19 cellular contexts compared by ENCODE assay signal in genomic region chr12:52667509-52667908, GRCh38. TPM values are rescaled to one million over a fixed set of nuclear protein-coding genes. Genes with fewer than 3 reads are reported as not detected.
DNase-seq lines count a peak whose midpoint lies in the region; ATAC-seq, FAIRE-seq and TF ChIP-seq lines count a peak whose summit lies in the region.
"Had no signal": no experiment of that assay in that cellular context is flagged by ENCODE, and none has a peak within 500 bp of the region (broad histone marks: within the 10 kb centered on the region; RNA-seq: fewer than 3 reads in every experiment).

No MANE protein-coding gene starts in this region.

- H3K9me1 ChIP-seq in keratinocyte (ENCODE audit: control insufficient read depth, extremely low read depth, insufficient read depth, low read length), result no peaks in the 10 kb centered on the region

- H3K56ac ChIP-seq in H9 (ENCODE audit: insufficient read length, low read depth, low read length), result no peak overlapping the region

- H2BK12ac ChIP-seq in H9 (ENCODE audit: insufficient read length, low read depth, low read length), result no peak overlapping the region

- no peak overlapping the region for H3K23ac ChIP-seq in H9 (ENCODE audit: insufficient read length, low read depth, low read length)

- H2AK5ac ChIP-seq in H9 (ENCODE audit: insufficient read length, low read length), result no peak overlapping the region

- H2BK5ac ChIP-seq in H9 (ENCODE audit: insufficient read length, low read length), result no peak overlapping the region

- CTCF ChIA-PET in BJ (lab: Yijun Ruan, JAX) (interaction anchor here (0.7 to 2.0 kb wide), 4 partner anchors 11 to 217 kb away, joined by 3 to 6 read pairs (median 4); no protein-coding TSS in a partner anchor), WTC11 (lab: Charles Lee) (interaction anchor here (0.7 to 3.7 kb wide), 12 partner anchors 24 to 314 kb away, joined by 3 to 22 read pairs (median 4); partner anchors contain the start of gene KRT8)

- no peaks in the 10 kb centered on the region for H3K36me3 Mint-ChIP-seq in H9 (ENCODE audit: insufficient read depth in 1 of 3, low read depth in 3 of 3)
- no peaks in the 10 kb centered on the region for H3K36me3 Mint-ChIP-seq in WTC11
- H3K36me3 Mint-ChIP-seq in immature natural killer cell, result peaks cover 0 to 4% (median 0%) of the 10 kb centered on the region in 3 donors
- H3K36me3 Mint-ChIP-seq: memory B cell had no signal

- no peaks in the 10 kb centered on the region for H3K9me3 Mint-ChIP-seq in H9
- H3K9me3 Mint-ChIP-seq in WTC11, result no peaks in the 10 kb centered on the region
- no peaks in the 10 kb centered on the region for H3K9me3 Mint-ChIP-seq in immature natural killer cell
- H3K9me3 Mint-ChIP-seq: activated T-cell treated with anti-CD3 and anti-CD28 coated beads, Interleukin-2, amount 50 U/mL, for 72 hours; effector memory CD8-positive, alpha-beta T cell; memory B cell had no signal

- H2AFZ ChIP-seq in H9 (ENCODE audit: low read length) (no peak overlapping the region), keratinocyte (ENCODE audit: control insufficient read depth, low read length) (no peak overlapping the region)
- H2AFZ ChIP-seq: GM23248 had no signal

- H3K79me1 ChIP-seq in H9 (ENCODE audit: insufficient read depth, low read depth, low read length, poor library complexity, severe bottlenecking), result no peaks in the 10 kb centered on the region

- H3K14ac ChIP-seq in H9 (ENCODE audit: insufficient read depth, low read length), result no peak overlapping the region

- H3K27ac ChIP-seq in H9 (ENCODE audit: insufficient read length, low read depth, low read length) (no peak overlapping the region), keratinocyte (ENCODE audit: control insufficient read depth, insufficient read depth, low read length) (no peak overlapping the region), body of pancreas (no peak overlapping the region)
- H3K27ac ChIP-seq: GM23248, thoracic aorta had no signal

- POLR2A ChIA-PET in BJ (lab: Charles Lee) (no interaction called here), WTC11 (lab: Charles Lee) (no interaction called here)

- FAIRE-seq in keratinocyte (lab: Jason Lieb, UNC), result no peak
- FAIRE-seq: GM12892 had no signal

- no peak overlapping the region for H4K91ac ChIP-seq in H9 (ENCODE audit: insufficient read length, low read depth, low read length)

- H4K8ac ChIP-seq in H9 (replicated peaks; ENCODE audit: insufficient read length, low read depth, low read length), result no peak overlapping the region

- H3K9me3 ChIP-seq in H9 (ENCODE audit: control insufficient read depth, low read depth, low read length), result no peaks in the 10 kb centered on the region
- no peaks in the 10 kb centered on the region for H3K9me3 ChIP-seq in keratinocyte (ENCODE audit: control insufficient read depth, low read depth, low read length)
- H3K9me3 ChIP-seq in body of pancreas, result no peaks in the 10 kb centered on the region
- H3K9me3 ChIP-seq: thoracic aorta had no signal

- H4K20me1 ChIP-seq in H9 (ENCODE audit: control insufficient read depth, insufficient read depth, insufficient read length) (no peaks in the 10 kb centered on the region), keratinocyte (ENCODE audit: control insufficient read depth, extremely low read depth, insufficient read depth, low read length) (no peaks in the 10 kb centered on the region)

- TF ChIP-seq POLR2A in body of pancreas (IDR thresholded peaks at IDR 0.05), result no peak

- H3K27me3 Mint-ChIP-seq in H9 (ENCODE audit: low read depth), result peaks cover 26% of the 10 kb centered on the region
- H3K27me3 Mint-ChIP-seq in WTC11 (ENCODE audit: low read depth), result peaks cover 2% of the 10 kb centered on the region; the same call in 1 of the 2 replicates
- peaks cover 0 to 2% (median 0%) of the 10 kb centered on the region in 3 donors for H3K27me3 Mint-ChIP-seq in immature natural killer cell (ENCODE audit: low read depth in 3 of 3)

- H3K4me1 ChIP-seq in H9 (ENCODE audit: insufficient read depth, low read length) (no peaks in the 10 kb centered on the region), keratinocyte (ENCODE audit: control insufficient read depth, extremely low read depth, insufficient read depth, low read length) (peaks cover 10% of the 10 kb centered on the region), body of pancreas (no peaks in the 10 kb centered on the region)

- H3K4me3 ChIP-seq in BJ (ENCODE audit: low read depth, low read length), result no peak overlapping the region
- H3K4me3 ChIP-seq in keratinocyte (ENCODE audit: control insufficient read depth in 2 of 3, extremely low read depth in 1 of 3, insufficient read depth in 2 of 3, low read depth in 1 of 3, low read length in 3 of 3), result no peak overlapping the region
- H3K4me3 ChIP-seq in body of pancreas, result no peak overlapping the region
- H3K4me3 ChIP-seq: GM23248, thoracic aorta had no signal

- H4K5ac ChIP-seq in H9 (ENCODE audit: insufficient read length, low read depth, low read length), result no peak overlapping the region

- no peak overlapping the region for H3K4ac ChIP-seq in H9 (ENCODE audit: low read depth, low read length)

- no peak overlapping the region for H3K18ac ChIP-seq in H9 (ENCODE audit: insufficient read length, low read depth, low read length)

- TF ChIP-seq CTCF in BJ (IDR thresholded peaks at IDR 0.05; ENCODE audit: insufficient read depth, low read depth, low read length) (0 out of 2 replicates have a peak, but pooled peaks have one; percentile 16), H9 (conservative IDR thresholded peaks at IDR 0.05) (peak; percentile 57), WTC11 (IDR thresholded peaks at IDR 0.05) (no peak), keratinocyte (optimal IDR thresholded peaks at IDR 0.05 in 1 of 3, IDR thresholded peaks at IDR 0.05 in 1 of 3, conservative IDR thresholded peaks at IDR 0.05 in 1 of 3; ENCODE audit: extremely low read depth in 1 of 3, insufficient read depth in 2 of 3, low read length in 3 of 3) (peak; percentile 27 to 65 (median 60)), body of pancreas (IDR thresholded peaks at IDR 0.05) (peak in 3 of 7 experiments; percentile 8 to 21 (median 18))

- H3K4me2 ChIP-seq in H9 (ENCODE audit: insufficient read depth, insufficient read length, low read length), result no peak overlapping the region
- no peak overlapping the region for H3K4me2 ChIP-seq in keratinocyte (ENCODE audit: control insufficient read depth, extremely low read depth, insufficient read depth, low read depth, low read length)

- DNase-seq in BJ (ENCODE audit: low read depth), result no peak
- no peak for DNase-seq in H9
- peak; percentile 24 for DNase-seq in WTC11 (ENCODE audit: low spot score)
- no peak for DNase-seq in keratinocyte (ENCODE audit: low read depth, low spot score)
- no peak for DNase-seq in nucleus accumbens (lab: John Stamatoyannopoulos, UW)
- DNase-seq in body of pancreas, result no peak
- no peak for DNase-seq in immature natural killer cell
- DNase-seq in NCI-H187 treated with DMSO at 0.1 percent for 48 hours (lab: John Stamatoyannopoulos, UW), result no peak
- DNase-seq: activated T-cell treated with anti-CD3 and anti-CD28 coated beads, Interleukin-2, amount 50 U/mL, for 72 hours; aorta; effector memory CD8-positive, alpha-beta T cell; GM23248; hippocampal formation; NCI-H774; stimulated activated CD4-positive, alpha-beta T cell treated with anti-CD3 and anti-CD28 coated beads, Interleukin-12 subunit alpha, Interleukin-12 subunit beta, amount 100 ng/mL, for 4 hours had no signal

- H3K27ac Mint-ChIP-seq in H9 (no peak overlapping the region), WTC11 (no peak overlapping the region), immature natural killer cell (peak overlapping the region in 2 of 6 donors; percentile 32 to 54)
- H3K27ac Mint-ChIP-seq: activated T-cell treated with anti-CD3 and anti-CD28 coated beads, Interleukin-2, amount 50 U/mL, for 72 hours; effector memory CD8-positive, alpha-beta T cell; memory B cell had no signal

- ATAC-seq in WTC11, result peak; percentile 75
- ATAC-seq in body of pancreas, result no peak
- ATAC-seq: activated T-cell treated with anti-CD3 and anti-CD28 coated beads, Interleukin-2, amount 50 U/mL, for 72 hours; effector memory CD8-positive, alpha-beta T cell had no signal

- H3K4me3 Mint-ChIP-seq in H9 (no peak overlapping the region), WTC11 (no peak overlapping the region), immature natural killer cell (no peak overlapping the region)
- H3K4me3 Mint-ChIP-seq: activated T-cell treated with anti-CD3 and anti-CD28 coated beads, Interleukin-2, amount 50 U/mL, for 72 hours; effector memory CD8-positive, alpha-beta T cell; memory B cell had no signal

- H3K79me2 ChIP-seq in H9 (ENCODE audit: insufficient read depth, low read length), result no peaks in the 10 kb centered on the region
- no peaks in the 10 kb centered on the region for H3K79me2 ChIP-seq in keratinocyte (ENCODE audit: control insufficient read depth, insufficient read depth, low read length)

- H2BK120ac ChIP-seq in H9 (ENCODE audit: low read depth, low read length, poor library complexity, severe bottlenecking), result no peak overlapping the region

- intact Hi-C loops in body of pancreas (cut with DNase I), result no loop called here

- H3T11ph ChIP-seq in H9 (ENCODE audit: low read length), result no peak overlapping the region

- no peak overlapping the region for H2BK15ac ChIP-seq in H9 (ENCODE audit: low read depth, low read length)

- dilution Hi-C loops in keratinocyte (cut with MboI; ENCODE audit: extremely low pct_ligation_motif_present, low sequenced_read_pairs), result no loop called here

- no CpG with 5 or more reads among the region's 9 CpGs for WGBS in H9 (ENCODE audit: extremely low coverage, insufficient read length, low lambda C conversion rate)
- whole genome bisulfite sequencing in body of pancreas, 2 donors, result 41 to 53% methylated on average over 9 of the region's 9 CpGs

- peaks cover 9% of the 10 kb centered on the region for H3K27me3 ChIP-seq in BJ (ENCODE audit: control insufficient read depth, insufficient read depth, low read length)
- H3K27me3 ChIP-seq in H9 (ENCODE audit: insufficient read depth, low read length), result no peaks in the 10 kb centered on the region
- H3K27me3 ChIP-seq in keratinocyte (ENCODE audit: control insufficient read depth, extremely low read depth, insufficient read depth, low read length), result peaks cover 16% of the 10 kb centered on the region
- no peaks in the 10 kb centered on the region for H3K27me3 ChIP-seq in body of pancreas

- H3K23me2 ChIP-seq in H9 (ENCODE audit: insufficient read length, low read depth, low read length, poor library complexity, severe bottlenecking), result no peaks in the 10 kb centered on the region

- H3K4me1 Mint-ChIP-seq in H9 (no peaks in the 10 kb centered on the region; a peak in 1 of 4 replicates), WTC11 (no peaks in the 10 kb centered on the region), immature natural killer cell (peaks cover 8 to 11% of the 10 kb centered on the region in 2 donors)
- H3K4me1 Mint-ChIP-seq: memory B cell had no signal

- H3K9ac ChIP-seq in H9 (ENCODE audit: extremely low read depth, insufficient read length, low read length), result no peak overlapping the region
- H3K9ac ChIP-seq in keratinocyte (ENCODE audit: control insufficient read depth, extremely low read depth, insufficient read depth, low read length), result no peak overlapping the region
- H3K9ac ChIP-seq: GM23248 had no signal

- H3K36me3 ChIP-seq in BJ (ENCODE audit: control insufficient read depth, insufficient read depth, low read length), result no peaks in the 10 kb centered on the region
- H3K36me3 ChIP-seq in keratinocyte (ENCODE audit: control insufficient read depth in 2 of 2, extremely low read depth in 1 of 2, insufficient read depth in 2 of 2, low read length in 2 of 2), result no peaks in the 10 kb centered on the region
- no peaks in the 10 kb centered on the region for H3K36me3 ChIP-seq in body of pancreas (replicated peaks in 1 of 2; ENCODE audit: insufficient read depth in 1 of 2, low read depth in 2 of 2)
- H3K36me3 ChIP-seq: thoracic aorta had no signal

- H2BK20ac ChIP-seq in H9 (ENCODE audit: low read depth, low read length, poor library complexity, severe bottlenecking), result no peak overlapping the region

RNA-seq across cellular contexts. Expression of gene KRT1, which starts 12.7 kb away (rescaled TPM):
- not detected in 2 replicates for polyA plus RNA-seq in BJ (2011; rRNA removed)
- not detected in 2 replicates for polyA minus RNA-seq in BJ (2011; rRNA and poly(A)+ RNA removed)
- total RNA-seq in H9 (2021), result not detected in 2 replicates
- total RNA-seq in WTC11 (2021), result not detected in 3 replicates
- 26.9 to 93.0 TPM (median 92.2 TPM) in 3 replicates for polyA plus RNA-seq in keratinocyte
- 2,556 TPM for polyA plus RNA-seq in keratinocyte (2011; ENCODE audit: low read depth)
- polyA plus RNA-seq in keratinocyte (2011; cell fraction: cytosol; rRNA removed), result 33.7 and 55.3 TPM in 2 replicates
- 147 and 179 TPM in 2 replicates for polyA plus RNA-seq in keratinocyte (2011; cell fraction: nucleus; rRNA removed)
- 31.3 and 1,536 TPM in 2 replicates for polyA plus RNA-seq in keratinocyte (2012; ENCODE audit: low replicate concordance)
- 16.4 to 59.4 TPM (median 35.1 TPM) in 3 replicates for polyA minus RNA-seq in keratinocyte
- polyA minus RNA-seq in keratinocyte (2011; cell fraction: cytosol; rRNA and poly(A)+ RNA removed), result 14.0 TPM
- polyA minus RNA-seq in keratinocyte (2011; cell fraction: nucleus; rRNA and poly(A)+ RNA removed), result 51.3 and 66.5 TPM in 2 replicates
- total RNA-seq in body of pancreas, result not detected
- polyA plus RNA-seq in immature natural killer cell, result not detected
- total RNA-seq: activated T-cell treated with anti-CD3 and anti-CD28 coated beads, Interleukin-2, amount 50 U/mL, for 72 hours; GM23248; osteocyte had no signal
- polyA plus RNA-seq: aorta, GM23248 had no signal

RNA-seq across cellular contexts. Expression of gene KRT2, which starts 15.5 kb away (rescaled TPM):
- polyA plus RNA-seq in BJ (2011; rRNA removed) (not detected in 2 replicates), keratinocyte (0.03 to 0.69 TPM (median 0.48 TPM) in 3 replicates), immature natural killer cell (1 to 10 TPM in 1 of 3 donors, under 1 TPM in 2; 0.51 to 1.3 (median 0.61) TPM)
- not detected in 2 replicates for polyA minus RNA-seq in BJ (2011; rRNA and poly(A)+ RNA removed)
- total RNA-seq in H9 (2021) (not detected in 2 replicates), WTC11 (2021) (not detected in 3 replicates), body of pancreas (not detected)
- 4.2 TPM for polyA plus RNA-seq in keratinocyte (2011; ENCODE audit: low read depth)
- polyA plus RNA-seq in keratinocyte (2011; cell fraction: cytosol; rRNA removed), result 0.04 and 0.06 TPM in 2 replicates
- 0.31 and 0.34 TPM in 2 replicates for polyA plus RNA-seq in keratinocyte (2011; cell fraction: nucleus; rRNA removed)
- polyA plus RNA-seq in keratinocyte (2012; ENCODE audit: low replicate concordance), result 3.0 TPM in 1 of 2 replicates, not detected in the other
- 0.10 to 0.40 TPM in 2 of 3 replicates, not detected in the other for polyA minus RNA-seq in keratinocyte
- not detected for polyA minus RNA-seq in keratinocyte (2011; cell fraction: cytosol; rRNA and poly(A)+ RNA removed)
- 0.42 TPM in 1 of 2 replicates, not detected in the other for polyA minus RNA-seq in keratinocyte (2011; cell fraction: nucleus; rRNA and poly(A)+ RNA removed)
- total RNA-seq: activated T-cell treated with anti-CD3 and anti-CD28 coated beads, Interleukin-2, amount 50 U/mL, for 72 hours; aorta; GM23248; osteocyte had no signal
- polyA plus RNA-seq: GM23248 had no signal

RNA-seq across cellular contexts. Expression of gene KRT77, which starts 35.8 kb away (rescaled TPM):
- polyA plus RNA-seq in BJ (2011; rRNA removed), result not detected in 2 replicates
- not detected in 2 replicates for polyA minus RNA-seq in BJ (2011; rRNA and poly(A)+ RNA removed)
- total RNA-seq in H9 (2021), result not detected in 2 replicates
- total RNA-seq in WTC11 (2021), result not detected in 3 replicates
- 0.54 to 4.6 TPM (median 1.3 TPM) in 3 replicates for polyA plus RNA-seq in keratinocyte
- polyA plus RNA-seq in keratinocyte (2011; ENCODE audit: low read depth), result 116 TPM
- 0.65 and 1.5 TPM in 2 replicates for polyA plus RNA-seq in keratinocyte (2011; cell fraction: cytosol; rRNA removed)
- 6.0 and 7.4 TPM in 2 replicates for polyA plus RNA-seq in keratinocyte (2011; cell fraction: nucleus; rRNA removed)
- 0.68 and 82.1 TPM in 2 replicates for polyA plus RNA-seq in keratinocyte (2012; ENCODE audit: low replicate concordance)
- 0.52 to 2.0 TPM (median 1.1 TPM) in 3 replicates for polyA minus RNA-seq in keratinocyte
- polyA minus RNA-seq in keratinocyte (2011; cell fraction: cytosol; rRNA and poly(A)+ RNA removed), result 0.58 TPM
- polyA minus RNA-seq in keratinocyte (2011; cell fraction: nucleus; rRNA and poly(A)+ RNA removed), result 1.4 and 2.0 TPM in 2 replicates
- total RNA-seq in body of pancreas, result not detected
- polyA plus RNA-seq in immature natural killer cell, result not detected
- total RNA-seq: activated T-cell treated with anti-CD3 and anti-CD28 coated beads, Interleukin-2, amount 50 U/mL, for 72 hours; aorta; GM23248; osteocyte had no signal
- polyA plus RNA-seq: aorta, GM23248 had no signal

RNA-seq across cellular contexts. Expression of gene KRT73, which starts 49.1 kb away (rescaled TPM):
- polyA plus RNA-seq in BJ (2011; rRNA removed) (not detected in 2 replicates), keratinocyte (0.03 TPM in 1 of 3 replicates, not detected in the others), immature natural killer cell (1 to 10 TPM in 1 of 3 donors, under 1 TPM in 1, not detected in 1; 0.82 to 3.3 TPM)
- polyA minus RNA-seq in BJ (2011; rRNA and poly(A)+ RNA removed), result not detected in 2 replicates
- total RNA-seq in H9 (2021) (not detected in 2 replicates), WTC11 (2021) (not detected in 3 replicates), body of pancreas (1 to 10 TPM in 1 of 2 donors, not detected in 1; 1.3 TPM)
- polyA plus RNA-seq in keratinocyte (2011; ENCODE audit: low read depth), result not detected
- polyA plus RNA-seq in keratinocyte (2011; cell fraction: cytosol; rRNA removed), result not detected in 2 replicates
- polyA plus RNA-seq in keratinocyte (2011; cell fraction: nucleus; rRNA removed), result not detected in 2 replicates
- polyA plus RNA-seq in keratinocyte (2012; ENCODE audit: low replicate concordance), result not detected in 2 replicates
- not detected in 3 replicates for polyA minus RNA-seq in keratinocyte
- polyA minus RNA-seq in keratinocyte (2011; cell fraction: cytosol; rRNA and poly(A)+ RNA removed), result not detected
- not detected in 2 replicates for polyA minus RNA-seq in keratinocyte (2011; cell fraction: nucleus; rRNA and poly(A)+ RNA removed)
- total RNA-seq: aorta, GM23248, osteocyte, thoracic aorta had no signal
- polyA plus RNA-seq: aorta, GM23248 had no signal
